Comparison of ENCODE assay signal across 1 cellular context in the genomic region with DNA sequence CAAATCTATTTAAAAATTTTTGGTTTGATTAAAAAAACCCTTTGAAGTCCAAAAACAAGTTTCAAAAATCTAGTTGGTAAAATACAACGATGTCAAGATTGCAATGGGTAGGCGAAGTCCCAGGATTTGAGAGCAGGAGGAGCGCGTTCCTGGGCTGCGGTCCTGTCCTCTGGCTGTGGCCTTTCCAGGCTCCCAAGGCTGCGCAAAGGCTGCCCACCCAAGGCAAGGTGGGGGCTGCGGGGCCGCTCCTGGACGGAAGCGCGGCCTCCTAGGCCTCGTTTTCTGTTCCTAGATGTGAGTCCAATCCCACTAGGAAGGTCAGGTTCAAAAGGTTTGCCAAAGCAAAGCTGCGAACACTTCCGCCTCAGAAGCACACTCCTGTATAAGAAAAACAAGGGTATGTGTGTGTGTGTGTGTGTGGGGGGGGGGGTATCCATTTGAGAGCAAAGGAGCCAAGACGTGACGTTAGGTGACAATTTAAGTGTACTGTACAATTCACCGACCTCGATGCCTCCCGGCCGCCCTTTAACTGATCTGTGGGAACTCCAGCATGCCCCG.
TF ChIP-seq lines count a peak whose summit lies in the region.

No MANE protein-coding gene starts in this region.

TF ChIP-seq in H1, 55 proteins besides CTCF, POLR2A, EP300 and RAD21:
- no peak for TF ChIP-seq TBP (IDR thresholded peaks at IDR 0.05; ENCODE audit: low read depth, low read length)
- TF ChIP-seq KDM4A (IDR thresholded peaks at IDR 0.05; ENCODE audit: low read depth, low read length, severe bottlenecking), result no peak
- TF ChIP-seq EGR1 (IDR thresholded peaks at IDR 0.05; ENCODE audit: borderline replicate concordance, low read depth, low read length), result no peak
- no peak for TF ChIP-seq BACH1 (IDR thresholded peaks at IDR 0.05; ENCODE audit: low read length)
- no peak for TF ChIP-seq CHD1 (IDR thresholded peaks at IDR 0.05; ENCODE audit: low read depth, low read length)
- TF ChIP-seq SRF (IDR thresholded peaks at IDR 0.05; ENCODE audit: low read depth, low read length), result no peak
- TF ChIP-seq MAFK (IDR thresholded peaks at IDR 0.05; ENCODE audit: low read depth, low read length), result no peak
